In genomic region chr10:8304861-8305260, GRCh38 we compare ENCODE assay signal across 24 cellular contexts.
"Had no signal": no experiment of that assay in that cellular context is flagged by ENCODE, and none has a peak within 500 bp of the region (broad histone marks: within the 10 kb centered on the region; RNA-seq: fewer than 3 reads in every experiment).

No MANE protein-coding gene starts in this region.

- H3K27ac Mint-ChIP-seq: dendritic cell treated with granulocyte-macrophage colony-stimulating factor and Interleukin-4, amounts not matched to agents 40 ng/mL and 50 ng/mL, for 4 days; effector memory CD8-positive, alpha-beta T cell; endodermal cell had no signal

- H3K4me3 Mint-ChIP-seq: dendritic cell treated with granulocyte-macrophage colony-stimulating factor and Interleukin-4, amounts not matched to agents 40 ng/mL and 50 ng/mL, for 4 days; effector memory CD8-positive, alpha-beta T cell; endodermal cell had no signal

- H3K9me3 ChIP-seq: colonic mucosa, esophagus muscularis mucosa, esophagus squamous epithelium, gastroesophageal sphincter, heart left ventricle, heart right ventricle had no signal

- H3K27me3 ChIP-seq: colonic mucosa, foreskin keratinocyte had no signal

- H3K4me3 ChIP-seq: colonic mucosa, coronary artery, dorsolateral prefrontal cortex, esophagus muscularis mucosa, esophagus squamous epithelium, gastroesophageal sphincter, heart left ventricle, heart right ventricle had no signal

- H3K27ac ChIP-seq: colonic mucosa, coronary artery, dorsolateral prefrontal cortex, epithelial cell of prostate, esophagus muscularis mucosa, esophagus squamous epithelium, foreskin keratinocyte, gastroesophageal sphincter, heart left ventricle, heart right ventricle had no signal

- H3K27me3 Mint-ChIP-seq: dendritic cell treated with granulocyte-macrophage colony-stimulating factor and Interleukin-4, amounts not matched to agents 40 ng/mL and 50 ng/mL, for 4 days had no signal

- H3K4me1 ChIP-seq: colonic mucosa, esophagus muscularis mucosa, gastroesophageal sphincter, heart left ventricle, heart right ventricle had no signal

- ATAC-seq: effector memory CD8-positive, alpha-beta T cell; esophagus mucosa; foreskin keratinocyte; gastroesophageal sphincter; heart left ventricle; heart right ventricle had no signal

- H3K36me3 ChIP-seq: colonic mucosa, esophagus muscularis mucosa, esophagus squamous epithelium, gastroesophageal sphincter, heart left ventricle, heart right ventricle had no signal

- DNase-seq: colonic mucosa; cortex of kidney; dermis blood vessel endothelial cell; dorsolateral prefrontal cortex; effector CD4-positive, alpha-beta T cell; effector CD8-positive, alpha-beta T cell; effector memory CD4-positive, alpha-beta T cell; effector memory CD8-positive, alpha-beta T cell; endodermal cell; erythroblast; esophagus squamous epithelium; foreskin fibroblast; foreskin keratinocyte; foreskin melanocyte; glutamatergic neuron; head of caudate nucleus; heart left ventricle; heart right ventricle had no signal

- H3K9me3 Mint-ChIP-seq: dendritic cell treated with granulocyte-macrophage colony-stimulating factor and Interleukin-4, amounts not matched to agents 40 ng/mL and 50 ng/mL, for 4 days; effector memory CD8-positive, alpha-beta T cell; endodermal cell had no signal
